In genomic region chr3:115800489-115801080, GRCh38 we compare ENCODE assay signal across 1 cellular context.
TF ChIP-seq lines count a peak whose summit lies in the region.

No MANE protein-coding gene starts in this region.

TF ChIP-seq in WTC11, 78 proteins besides CTCF, POLR2A, EP300 and RAD21 (continued from another document):
- TF ChIP-seq ZNF532 (CRISPR knock-in tag; IDR thresholded peaks at IDR 0.05; ENCODE audit: borderline replicate concordance), result no peak
- no peak for TF ChIP-seq HMGXB4 (CRISPR knock-in tag; IDR thresholded peaks at IDR 0.05)
- no peak for TF ChIP-seq FOXP4 (CRISPR knock-in tag; IDR thresholded peaks at IDR 0.05)
- TF ChIP-seq PRDM15 (CRISPR knock-in tag; IDR thresholded peaks at IDR 0.05), result no peak
